Comparison of ENCODE assay signal across 2 cellular contexts in the genomic region with DNA sequence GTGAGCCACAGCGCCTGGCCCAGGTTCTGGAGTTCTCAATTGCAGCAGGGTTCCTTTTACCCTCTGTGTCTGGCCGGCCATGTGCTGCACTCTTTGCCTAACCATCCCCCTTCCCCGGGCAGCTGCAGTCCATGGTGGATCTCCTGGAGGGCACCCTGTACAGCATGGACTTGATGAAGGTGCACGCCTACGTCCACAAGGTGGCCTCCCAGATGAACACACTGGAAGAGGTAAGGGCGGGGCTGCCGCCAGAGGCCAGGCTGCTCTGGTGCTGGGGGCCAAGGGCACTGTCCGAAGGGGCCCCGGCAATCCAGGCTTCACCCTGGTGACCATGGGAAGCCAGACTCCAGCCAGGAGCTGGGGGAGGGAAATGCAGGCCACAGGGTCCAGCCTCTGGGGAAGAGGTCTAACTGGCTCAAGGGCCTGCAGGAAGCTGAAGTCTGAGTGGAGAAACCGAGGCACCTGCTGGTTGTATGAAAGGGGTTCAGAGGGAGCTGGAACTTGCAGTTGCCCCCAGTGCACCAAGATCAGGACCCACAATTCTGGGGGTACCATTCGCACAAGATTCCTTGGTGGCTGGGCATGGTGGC.
TF ChIP-seq lines count a peak whose summit lies in the region.

No MANE protein-coding gene starts in this region.

TF ChIP-seq in A549, 52 proteins besides CTCF, POLR2A, EP300 and RAD21 (continued from another document):
- peak; percentile 41; the same call in 1 of the 2 replicates for TF ChIP-seq MAX (IDR thresholded peaks at IDR 0.05)
- TF ChIP-seq SMC3 (IDR thresholded peaks at IDR 0.05), result peak; percentile 38; the same call in 1 of the 3 replicates
- TF ChIP-seq FOXS1 (CRISPR knock-in tag; IDR thresholded peaks at IDR 0.05), result no peak
- TF ChIP-seq NFE2L2 (conservative IDR thresholded peaks at IDR 0.05; ENCODE audit: low read length), result no peak

TF ChIP-seq in GM23338, 12 proteins besides CTCF, POLR2A, EP300 and RAD21 (continued from another document):
- TF ChIP-seq ZNF462 (CRISPR knock-in tag; IDR thresholded peaks at IDR 0.05) (no peak), POLR2AphosphoS5 (IDR thresholded peaks at IDR 0.05; ENCODE audit: low read depth) (no peak), EZH2phosphoT487 (IDR thresholded peaks at IDR 0.05; ENCODE audit: unreplicated experiment) (no peak), ZNF114 (CRISPR knock-in tag; IDR thresholded peaks at IDR 0.05) (no peak), EZH2 (IDR thresholded peaks at IDR 0.05; ENCODE audit: low read depth, unreplicated experiment) (no peak), JUNB (IDR thresholded peaks at IDR 0.05; ENCODE audit: unreplicated experiment) (no peak), NANOG (IDR thresholded peaks at IDR 0.05; ENCODE audit: borderline replicate concordance) (no peak), ZNF331 (CRISPR knock-in tag; IDR thresholded peaks at IDR 0.05; ENCODE audit: low read depth) (no peak)
- TF ChIP-seq, protein P1, sequence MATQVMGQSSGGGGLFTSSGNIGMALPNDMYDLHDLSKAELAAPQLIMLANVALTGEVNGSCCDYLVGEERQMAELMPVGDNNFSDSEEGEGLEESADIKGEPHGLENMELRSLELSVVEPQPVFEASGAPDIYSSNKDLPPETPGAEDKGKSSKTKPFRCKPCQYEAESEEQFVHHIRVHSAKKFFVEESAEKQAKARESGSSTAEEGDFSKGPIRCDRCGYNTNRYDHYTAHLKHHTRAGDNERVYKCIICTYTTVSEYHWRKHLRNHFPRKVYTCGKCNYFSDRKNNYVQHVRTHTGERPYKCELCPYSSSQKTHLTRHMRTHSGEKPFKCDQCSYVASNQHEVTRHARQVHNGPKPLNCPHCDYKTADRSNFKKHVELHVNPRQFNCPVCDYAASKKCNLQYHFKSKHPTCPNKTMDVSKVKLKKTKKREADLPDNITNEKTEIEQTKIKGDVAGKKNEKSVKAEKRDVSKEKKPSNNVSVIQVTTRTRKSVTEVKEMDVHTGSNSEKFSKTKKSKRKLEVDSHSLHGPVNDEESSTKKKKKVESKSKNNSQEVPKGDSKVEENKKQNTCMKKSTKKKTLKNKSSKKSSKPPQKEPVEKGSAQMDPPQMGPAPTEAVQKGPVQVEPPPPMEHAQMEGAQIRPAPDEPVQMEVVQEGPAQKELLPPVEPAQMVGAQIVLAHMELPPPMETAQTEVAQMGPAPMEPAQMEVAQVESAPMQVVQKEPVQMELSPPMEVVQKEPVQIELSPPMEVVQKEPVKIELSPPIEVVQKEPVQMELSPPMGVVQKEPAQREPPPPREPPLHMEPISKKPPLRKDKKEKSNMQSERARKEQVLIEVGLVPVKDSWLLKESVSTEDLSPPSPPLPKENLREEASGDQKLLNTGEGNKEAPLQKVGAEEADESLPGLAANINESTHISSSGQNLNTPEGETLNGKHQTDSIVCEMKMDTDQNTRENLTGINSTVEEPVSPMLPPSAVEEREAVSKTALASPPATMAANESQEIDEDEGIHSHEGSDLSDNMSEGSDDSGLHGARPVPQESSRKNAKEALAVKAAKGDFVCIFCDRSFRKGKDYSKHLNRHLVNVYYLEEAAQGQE (IDR thresholded peaks at IDR 0.05; ENCODE audit: unreplicated experiment), result no peak
- TF ChIP-seq, protein P2, sequence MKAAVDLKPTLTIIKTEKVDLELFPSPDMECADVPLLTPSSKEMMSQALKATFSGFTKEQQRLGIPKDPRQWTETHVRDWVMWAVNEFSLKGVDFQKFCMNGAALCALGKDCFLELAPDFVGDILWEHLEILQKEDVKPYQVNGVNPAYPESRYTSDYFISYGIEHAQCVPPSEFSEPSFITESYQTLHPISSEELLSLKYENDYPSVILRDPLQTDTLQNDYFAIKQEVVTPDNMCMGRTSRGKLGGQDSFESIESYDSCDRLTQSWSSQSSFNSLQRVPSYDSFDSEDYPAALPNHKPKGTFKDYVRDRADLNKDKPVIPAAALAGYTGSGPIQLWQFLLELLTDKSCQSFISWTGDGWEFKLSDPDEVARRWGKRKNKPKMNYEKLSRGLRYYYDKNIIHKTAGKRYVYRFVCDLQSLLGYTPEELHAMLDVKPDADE (IDR thresholded peaks at IDR 0.05), result no peak
